8 cellular contexts compared by ENCODE assay signal in genomic region chr6:129251669-129252376, GRCh38.
DNase-seq lines count a peak whose midpoint lies in the region; ATAC-seq and TF ChIP-seq lines count a peak whose summit lies in the region.

No MANE protein-coding gene starts in this region.

- no peak overlapping the region for H3K27ac Mint-ChIP-seq in activated naive CD4-positive, alpha-beta T cell treated with anti-CD3 and anti-CD28 coated beads for 36 hours

- ATAC-seq in GM21526 (IDR thresholded peaks at IDR 0.05; ENCODE audit: low FRiP score, unreplicated experiment): peak; percentile 98

- DNase-seq in GM03348 (ENCODE audit: low spot score) (peak; percentile 68), HS-5 (ENCODE audit: low read depth) (peak; percentile 33), Peyer's patch (peak in 2 of 3 donors; percentile 17 to 73), glomerular visceral epithelial cell (ENCODE audit: extremely low spot score) (peak; percentile 76), putamen (ENCODE audit: low spot score) (peak; percentile 69), cortex of kidney (lab: John Stamatoyannopoulos, UW) (no peak)
- DNase-seq in activated naive CD4-positive, alpha-beta T cell treated with anti-CD3 and anti-CD28 coated beads for 36 hours: peak; percentile 76

- CTCF ChIA-PET in activated naive CD4-positive, alpha-beta T cell treated with anti-CD3 and anti-CD28 coated beads for 36 hours (lab: Charles Lee): interaction anchor here (0.6 to 2.5 kb wide), 11 partner anchors 11 to 526 kb away, joined by 3 to 14 read pairs (median 3); no protein-coding TSS in a partner anchor

- no peaks in the 10 kb centered on the region for H3K36me3 Mint-ChIP-seq in activated naive CD4-positive, alpha-beta T cell treated with anti-CD3 and anti-CD28 coated beads for 36 hours (ENCODE audit: low read depth)

- H3K4me3 Mint-ChIP-seq in activated naive CD4-positive, alpha-beta T cell treated with anti-CD3 and anti-CD28 coated beads for 36 hours: no peak overlapping the region

- TF ChIP-seq POLR2A in Peyer's patch (IDR thresholded peaks at IDR 0.05): no peak

- peak; percentile 16 to 87 (median 76) for TF ChIP-seq CTCF in Peyer's patch (IDR thresholded peaks at IDR 0.05)

- no peaks in the 10 kb centered on the region for H3K9me3 Mint-ChIP-seq in activated naive CD4-positive, alpha-beta T cell treated with anti-CD3 and anti-CD28 coated beads for 36 hours

- no peaks in the 10 kb centered on the region for H3K9me3 ChIP-seq in Peyer's patch

- H3K27ac ChIP-seq in Peyer's patch: no peak overlapping the region

- no peaks in the 10 kb centered on the region for H3K4me1 ChIP-seq in Peyer's patch

- peaks cover 23% of the 10 kb centered on the region for H3K4me1 Mint-ChIP-seq in activated naive CD4-positive, alpha-beta T cell treated with anti-CD3 and anti-CD28 coated beads for 36 hours (ENCODE audit: low read depth)

- no peak overlapping the region for H3K4me3 ChIP-seq in Peyer's patch

- H3K27me3 ChIP-seq in Peyer's patch: no peaks in the 10 kb centered on the region

- intact Hi-C loops in activated naive CD4-positive, alpha-beta T cell treated with anti-CD3 and anti-CD28 coated beads for 36 hours (cut with micrococcal nuclease): loop anchor here (1.0 to 10.0 kb wide), 13 partner anchors 28 to 1698 kb away; partner anchors contain the start of gene PTPRK

- peaks cover 13% of the 10 kb centered on the region for H3K27me3 Mint-ChIP-seq in activated naive CD4-positive, alpha-beta T cell treated with anti-CD3 and anti-CD28 coated beads for 36 hours (ENCODE audit: low read depth)

- no peaks in the 10 kb centered on the region for H3K36me3 ChIP-seq in Peyer's patch
